In the genomic region with DNA sequence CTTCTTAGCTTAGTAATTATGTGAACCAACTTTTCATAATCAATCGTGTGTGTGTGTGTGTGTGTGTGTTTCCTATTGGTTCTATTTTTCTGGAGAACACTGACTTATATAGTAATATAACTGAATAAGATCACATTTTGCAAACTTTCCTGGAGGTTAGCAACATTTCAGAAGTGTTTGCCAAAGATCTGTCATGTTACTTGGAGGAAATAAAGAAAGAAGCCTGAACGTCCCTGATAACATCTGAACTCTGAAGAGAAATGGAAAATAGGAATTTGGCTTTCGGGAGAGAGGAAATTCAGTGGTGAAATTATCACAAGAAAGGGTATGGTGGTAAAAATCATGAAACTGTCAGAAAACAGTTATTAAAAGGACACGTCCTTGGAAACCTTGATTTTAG, we compare ENCODE assay signal across 18 cellular contexts.
DNase-seq lines count a peak whose midpoint lies in the region; ATAC-seq, FAIRE-seq and TF ChIP-seq lines count a peak whose summit lies in the region.
"Had no signal": no experiment of that assay in that cellular context is flagged by ENCODE, and none has a peak within 500 bp of the region (broad histone marks: within the 10 kb centered on the region; RNA-seq: fewer than 3 reads in every experiment).

No MANE protein-coding gene starts in this region.

- H3K27ac ChIP-seq in SK-N-MC = peak overlapping the region; percentile 65; the same call in 1 of the 2 replicates
- H3K27ac ChIP-seq in astrocyte (ENCODE audit: low read depth, low read length) = no peak overlapping the region
- H3K27ac ChIP-seq in GM23338 (ENCODE audit: low read depth) = no peak overlapping the region
- H3K27ac ChIP-seq in CD8-positive, alpha-beta memory T cell (ENCODE audit: low read depth, low read length) = no peak overlapping the region
- H3K27ac ChIP-seq: BLaER1 had no signal

- H3K36me3 ChIP-seq in SK-N-MC (ENCODE audit: insufficient read depth, low read length) (no peaks in the 10 kb centered on the region), astrocyte (ENCODE audit: insufficient read depth, low read length) (no peaks in the 10 kb centered on the region), GM23338 (ENCODE audit: insufficient read depth) (peaks cover 4% of the 10 kb centered on the region; the same call in 1 of the 2 replicates)
- no peaks in the 10 kb centered on the region for H3K36me3 ChIP-seq in CD8-positive, alpha-beta memory T cell (ENCODE audit: insufficient read depth, low read length)
- H3K36me3 ChIP-seq: BLaER1 had no signal

- H3K27me3 Mint-ChIP-seq in astrocyte (ENCODE audit: low read depth, unreplicated experiment) (no peaks in the 10 kb centered on the region), GM23338 (ENCODE audit: insufficient read depth, low read depth, poor library complexity) (peaks cover 8% of the 10 kb centered on the region)
- H3K27me3 Mint-ChIP-seq in CD8-positive, alpha-beta memory T cell = peaks cover 0 to 3% of the 10 kb centered on the region in 2 donors
- H3K27me3 Mint-ChIP-seq: CD4-positive, alpha-beta memory T cell had no signal

- peaks cover 9% of the 10 kb centered on the region for H3K9me3 Mint-ChIP-seq in astrocyte (ENCODE audit: unreplicated experiment)
- peaks cover 29% of the 10 kb centered on the region for H3K9me3 Mint-ChIP-seq in stimulated activated effector memory CD8-positive, alpha-beta T cell treated with anti-CD3 and anti-CD28 coated beads, Interleukin-12 subunit alpha, Interleukin-12 subunit beta, amount 100 ng/mL, for 72 hours
- H3K9me3 Mint-ChIP-seq in GM23338 = peaks cover 88% of the 10 kb centered on the region
- peaks cover 8 to 35% (median 15%) of the 10 kb centered on the region in 5 donors for H3K9me3 Mint-ChIP-seq in CD8-positive, alpha-beta memory T cell

- H3K4me3 Mint-ChIP-seq in astrocyte (ENCODE audit: unreplicated experiment) = no peak overlapping the region
- no peak overlapping the region for H3K4me3 Mint-ChIP-seq in stimulated activated effector memory CD8-positive, alpha-beta T cell treated with anti-CD3 and anti-CD28 coated beads, Interleukin-12 subunit alpha, Interleukin-12 subunit beta, amount 100 ng/mL, for 72 hours
- H3K4me3 Mint-ChIP-seq in GM23338 = no peak overlapping the region
- H3K4me3 Mint-ChIP-seq in CD8-positive, alpha-beta memory T cell = no peak overlapping the region
- H3K4me3 Mint-ChIP-seq: CD14-positive monocyte; CD4-positive, alpha-beta memory T cell; HFFc6 had no signal

- H3F3A ChIP-seq in GM23338 (replicated peaks; ENCODE audit: low read depth) = no peaks in the 10 kb centered on the region

- TF ChIP-seq CTCF in astrocyte (IDR thresholded peaks at IDR 0.05; ENCODE audit: insufficient read depth, low read depth, low read length) (no peak), retinal pigment epithelial cell (conservative IDR thresholded peaks at IDR 0.05; ENCODE audit: low read depth, low read length) (no peak), GM23338 (conservative IDR thresholded peaks at IDR 0.05; ENCODE audit: low read depth in 2 of 2) (no peak)

- POLR2A ChIA-PET in CD8-positive, alpha-beta memory T cell (lab: Charles Lee) = no interaction called here

- no peaks in the 10 kb centered on the region for H3K9me2 ChIP-seq in GM23338 (ENCODE audit: insufficient read depth)

- no peak for FAIRE-seq in astrocyte (lab: Jason Lieb, UNC)
- FAIRE-seq: A204.1 had no signal

- H3K9ac ChIP-seq in SK-N-MC (ENCODE audit: insufficient read length) = no peak overlapping the region
- H3K9ac ChIP-seq in astrocyte (ENCODE audit: low read length) = no peak overlapping the region
- H3K9ac ChIP-seq: BLaER1 had no signal

- H2AFZ ChIP-seq in astrocyte (ENCODE audit: low read depth, low read length) = no peak overlapping the region
- H2AFZ ChIP-seq in GM23338 = no peak overlapping the region

- CTCF ChIA-PET in CD8-positive, alpha-beta memory T cell (lab: Charles Lee) = no interaction called here

- H4K20me1 ChIP-seq in astrocyte (ENCODE audit: insufficient read depth, low read length) = no peaks in the 10 kb centered on the region
- H4K20me1 ChIP-seq in GM23338 (replicated peaks; ENCODE audit: insufficient read depth) = no peaks in the 10 kb centered on the region
- H4K20me1 ChIP-seq: BLaER1 had no signal

- H3K4me3 ChIP-seq in SK-N-MC = peak overlapping the region; percentile 38
- H3K4me3 ChIP-seq in astrocyte (ENCODE audit: insufficient read depth, low read depth, low read length) = no peak overlapping the region
- no peak overlapping the region for H3K4me3 ChIP-seq in retinal pigment epithelial cell (ENCODE audit: low read length)
- no peak overlapping the region for H3K4me3 ChIP-seq in GM23338
- H3K4me3 ChIP-seq in CD8-positive, alpha-beta memory T cell (ENCODE audit: low read length) = no peak overlapping the region
- H3K4me3 ChIP-seq: BLaER1 had no signal

- no peak overlapping the region for H3K27ac Mint-ChIP-seq in astrocyte (ENCODE audit: unreplicated experiment)
- no peak overlapping the region for H3K27ac Mint-ChIP-seq in stimulated activated effector memory CD8-positive, alpha-beta T cell treated with anti-CD3 and anti-CD28 coated beads, Interleukin-12 subunit alpha, Interleukin-12 subunit beta, amount 100 ng/mL, for 72 hours
- no peak overlapping the region for H3K27ac Mint-ChIP-seq in GM23338
- no peak overlapping the region for H3K27ac Mint-ChIP-seq in CD8-positive, alpha-beta memory T cell
- H3K27ac Mint-ChIP-seq: CD4-positive, alpha-beta memory T cell; HFFc6 had no signal

- no peak for ATAC-seq in stimulated activated effector memory CD8-positive, alpha-beta T cell treated with anti-CD3 and anti-CD28 coated beads, Interleukin-12 subunit alpha, Interleukin-12 subunit beta, amount 100 ng/mL, for 72 hours
- ATAC-seq in GM23338 = no peak
- ATAC-seq: HCT116 had no signal

- H3K9me3 ChIP-seq in SK-N-MC (ENCODE audit: low read depth, low read length) (no peaks in the 10 kb centered on the region), astrocyte (ENCODE audit: insufficient read depth, low read depth, low read length) (peaks cover 5% of the 10 kb centered on the region)
- no peaks in the 10 kb centered on the region for H3K9me3 ChIP-seq in CD8-positive, alpha-beta memory T cell (ENCODE audit: low read length)

- H3K4me2 ChIP-seq in astrocyte (ENCODE audit: low read length) (no peak overlapping the region), GM23338 (no peak overlapping the region)
- H3K4me2 ChIP-seq: BLaER1 had no signal

- H3K4me1 ChIP-seq in astrocyte (ENCODE audit: insufficient read depth, low read length) = no peaks in the 10 kb centered on the region
- H3K4me1 ChIP-seq in GM23338 (ENCODE audit: insufficient read depth) = no peaks in the 10 kb centered on the region
- H3K4me1 ChIP-seq in CD8-positive, alpha-beta memory T cell (ENCODE audit: insufficient read depth, low read length) = no peaks in the 10 kb centered on the region
- H3K4me1 ChIP-seq: BLaER1 had no signal

- H3K36me3 Mint-ChIP-seq in astrocyte (ENCODE audit: low read depth, unreplicated experiment) (no peaks in the 10 kb centered on the region), GM23338 (ENCODE audit: low read depth) (peaks cover 47% of the 10 kb centered on the region)
- no peaks in the 10 kb centered on the region for H3K36me3 Mint-ChIP-seq in stimulated activated effector memory CD8-positive, alpha-beta T cell treated with anti-CD3 and anti-CD28 coated beads, Interleukin-12 subunit alpha, Interleukin-12 subunit beta, amount 100 ng/mL, for 72 hours
- peaks cover 0 to 2% (median 0%) of the 10 kb centered on the region in 3 donors for H3K36me3 Mint-ChIP-seq in CD8-positive, alpha-beta memory T cell
- H3K36me3 Mint-ChIP-seq: CD14-positive monocyte; CD4-positive, alpha-beta memory T cell had no signal

- DNase-seq in SK-N-MC (ENCODE audit: low read depth, low spot score) = peak; percentile 10
- peak; percentile 8 for DNase-seq in astrocyte (ENCODE audit: low read depth)
- DNase-seq in left kidney (ENCODE audit: low read depth, low spot score) = peak; percentile 29
- DNase-seq in retinal pigment epithelial cell (ENCODE audit: low read depth) = peak; percentile 27
- DNase-seq in stimulated activated effector memory CD8-positive, alpha-beta T cell treated with anti-CD3 and anti-CD28 coated beads, Interleukin-12 subunit alpha, Interleukin-12 subunit beta, amount 100 ng/mL, for 72 hours (ENCODE audit: low spot score in 2 of 2) = no peak
- DNase-seq in GM23338 (ENCODE audit: low spot score) = no peak
- no peak for DNase-seq in CD8-positive, alpha-beta memory T cell
- DNase-seq in KG1 (lab: John Stamatoyannopoulos, UW) = no peak
- DNase-seq: Calu3; CD4-positive, alpha-beta memory T cell; GF-D8; GOT3; H7; HFFc6 had no signal

- no peaks in the 10 kb centered on the region for H3K79me2 ChIP-seq in astrocyte (ENCODE audit: insufficient read depth, low read length)
- H3K79me2 ChIP-seq in GM23338 (replicated peaks; ENCODE audit: insufficient read depth) = no peaks in the 10 kb centered on the region

- H3K27me3 ChIP-seq in astrocyte (ENCODE audit: insufficient read depth, low read length) (no peaks in the 10 kb centered on the region), GM23338 (ENCODE audit: insufficient read depth) (no peaks in the 10 kb centered on the region)
- no peaks in the 10 kb centered on the region for H3K27me3 ChIP-seq in CD8-positive, alpha-beta memory T cell (ENCODE audit: insufficient read depth, low read length, poor library complexity, severe bottlenecking)
- H3K27me3 ChIP-seq: BLaER1 had no signal

- H3K4me1 Mint-ChIP-seq in astrocyte (ENCODE audit: low read depth, unreplicated experiment) = no peaks in the 10 kb centered on the region
- no peaks in the 10 kb centered on the region for H3K4me1 Mint-ChIP-seq in stimulated activated effector memory CD8-positive, alpha-beta T cell treated with anti-CD3 and anti-CD28 coated beads, Interleukin-12 subunit alpha, Interleukin-12 subunit beta, amount 100 ng/mL, for 72 hours
- H3K4me1 Mint-ChIP-seq in GM23338 = no peaks in the 10 kb centered on the region
- no peaks in the 10 kb centered on the region for H3K4me1 Mint-ChIP-seq in CD8-positive, alpha-beta memory T cell
- H3K4me1 Mint-ChIP-seq: CD14-positive monocyte; CD4-positive, alpha-beta memory T cell had no signal

TF ChIP-seq in GM23338, 12 proteins besides CTCF, POLR2A, EP300 and RAD21 (continues in another document):
- TF ChIP-seq ZNF114 (CRISPR knock-in tag; IDR thresholded peaks at IDR 0.05) = no peak

Comparison
In these comparisons a context has a peak if more than half of its experiments do, and no peak if none do; other contexts are left out.
1. DNase-seq: peak in SK-N-MC (single experiment), astrocyte (single experiment), left kidney (single experiment) and retinal pigment epithelial cell (single experiment); none in stimulated activated effector memory CD8-positive, alpha-beta T cell treated with anti-CD3 and anti-CD28 coated beads, Interleukin-12 subunit alpha, Interleukin-12 subunit beta, amount 100 ng/mL, for 72 hours (0 of 2), GM23338 (single experiment), CD8-positive, alpha-beta memory T cell (0 of 5) and KG1 (single experiment).